In genomic region chr6:111743318-111743717, GRCh38 we compare ENCODE assay signal across 17 cellular contexts.
DNase-seq lines count a peak whose midpoint lies in the region; ATAC-seq lines count a peak whose summit lies in the region.
"Had no signal": no experiment of that assay in that cellular context is flagged by ENCODE, and none has a peak within 500 bp of the region (broad histone marks: within the 10 kb centered on the region; RNA-seq: fewer than 3 reads in every experiment).

No MANE protein-coding gene starts in this region.

- H3K9ac ChIP-seq in mesenchymal stem cell (ENCODE audit: low read length), result peak overlapping the region; percentile 77

- ATAC-seq in GM18511 (IDR thresholded peaks at IDR 0.05; ENCODE audit: unreplicated experiment), result no peak
- ATAC-seq: activated T-helper 17 cell treated with anti-CD3 and anti-CD28 coated beads, Interleukin-2, amount 50 U/mL, for 72 hours had no signal

- no peak overlapping the region for H3K23ac ChIP-seq in mesenchymal stem cell (ENCODE audit: low read length in 2 of 2)

- H2BK120ac ChIP-seq in mesenchymal stem cell (ENCODE audit: low read depth, low read length), result no peak overlapping the region

- no peak overlapping the region for H2BK15ac ChIP-seq in mesenchymal stem cell (ENCODE audit: low read depth, poor library complexity, severe bottlenecking)

- no peak overlapping the region for H3K4me3 Mint-ChIP-seq in activated naive CD8-positive, alpha-beta T cell
- no peak overlapping the region for H3K4me3 Mint-ChIP-seq in activated naive CD8-positive, alpha-beta T cell treated with anti-CD3 and anti-CD28 coated beads for 36 hours
- H3K4me3 Mint-ChIP-seq: activated T-helper 17 cell treated with anti-CD3 and anti-CD28 coated beads, Interleukin-2, amount 50 U/mL, for 72 hours had no signal

- peaks cover 8% of the 10 kb centered on the region for H3K4me1 ChIP-seq in mesenchymal stem cell (ENCODE audit: control insufficient read depth, insufficient read depth, low read depth, low read length)

- no peak overlapping the region for H3K4me2 ChIP-seq in mesenchymal stem cell (ENCODE audit: low read length, poor library complexity, severe bottlenecking)
- H3K4me2 ChIP-seq: PC-9 had no signal

- no peak overlapping the region for H2AK5ac ChIP-seq in mesenchymal stem cell (ENCODE audit: low read length, severe bottlenecking)

- H2BK12ac ChIP-seq in mesenchymal stem cell (ENCODE audit: low read length in 2 of 2), result no peak overlapping the region

- no peak overlapping the region for H4K8ac ChIP-seq in mesenchymal stem cell (ENCODE audit: low read length)

- H3K27ac ChIP-seq in cingulate gyrus (ENCODE audit: low read depth, low read length), result peak overlapping the region; percentile 87
- no peak overlapping the region for H3K27ac ChIP-seq in mesenchymal stem cell (ENCODE audit: low read length, poor library complexity, severe bottlenecking)
- H3K27ac ChIP-seq in temporal lobe (ENCODE audit: low read depth, low read length), result peak overlapping the region; percentile 78
- H3K27ac ChIP-seq: PC-9 had no signal

- H3K4ac ChIP-seq in mesenchymal stem cell (ENCODE audit: low read depth in 1 of 2, low read length in 2 of 2), result no peak overlapping the region

- H3K27me3 ChIP-seq in mesenchymal stem cell (ENCODE audit: control insufficient read depth in 1 of 2, insufficient read depth in 1 of 2, low read length in 2 of 2), result no peaks in the 10 kb centered on the region
- H3K27me3 ChIP-seq: stomach had no signal

- H4K91ac ChIP-seq in mesenchymal stem cell (ENCODE audit: low read length), result no peak overlapping the region

- peak overlapping the region in 1 of 2 experiments; percentile 62 for H3K4me3 ChIP-seq in mesenchymal stem cell (ENCODE audit: insufficient read depth in 1 of 2, low read depth in 1 of 2, low read length in 2 of 2)
- H3K4me3 ChIP-seq: lung, PC-9, stomach had no signal

- no peak overlapping the region for H2BK5ac ChIP-seq in mesenchymal stem cell (ENCODE audit: low read depth, low read length, poor library complexity, severe bottlenecking)

- WGBS in mesenchymal stem cell, result 96% methylated on average over 4 of the region's 5 CpGs

- no peaks in the 10 kb centered on the region for H3K9me3 ChIP-seq in mesenchymal stem cell (ENCODE audit: control insufficient read depth, low read length)
- H3K9me3 ChIP-seq: stomach had no signal

- H3K18ac ChIP-seq in mesenchymal stem cell (ENCODE audit: low read depth in 1 of 2, low read length in 2 of 2), result no peak overlapping the region

- H3K79me1 ChIP-seq in mesenchymal stem cell (replicated peaks; ENCODE audit: low read length, poor library complexity, severe bottlenecking), result peaks cover 7% of the 10 kb centered on the region

- H2AFZ ChIP-seq in mesenchymal stem cell (ENCODE audit: low read depth, low read length), result no peak overlapping the region
- H2AFZ ChIP-seq: PC-9 had no signal

- peaks cover 43% of the 10 kb centered on the region for H3K36me3 Mint-ChIP-seq in activated naive CD8-positive, alpha-beta T cell
- peaks cover 80% of the 10 kb centered on the region for H3K36me3 Mint-ChIP-seq in activated naive CD8-positive, alpha-beta T cell treated with anti-CD3 and anti-CD28 coated beads for 36 hours

- no peak for DNase-seq in activated naive CD8-positive, alpha-beta T cell treated with anti-CD3 and anti-CD28 coated beads for 36 hours
- DNase-seq in mesenchymal stem cell (no peak), RKO (ENCODE audit: low spot score) (no peak), LoVo (ENCODE audit: low spot score) (no peak)
- DNase-seq: activated CD4-positive, alpha-beta T cell treated with anti-CD3 and anti-CD28 coated beads, Interleukin-2, amount 50 U/mL, for 48 hours; HCEC 1CT; KG1; NCI-H1105 treated with DMSO at 0.1 percent for 48 hours; NCI-H774; PC-9; stomach had no signal

- H3K4me1 Mint-ChIP-seq in activated naive CD8-positive, alpha-beta T cell (ENCODE audit: low read depth), result peaks cover 89% of the 10 kb centered on the region
- peaks cover 91% of the 10 kb centered on the region for H3K4me1 Mint-ChIP-seq in activated naive CD8-positive, alpha-beta T cell treated with anti-CD3 and anti-CD28 coated beads for 36 hours

- H3K27ac Mint-ChIP-seq in activated naive CD8-positive, alpha-beta T cell, result peak overlapping the region; percentile 41
- no peak overlapping the region for H3K27ac Mint-ChIP-seq in activated naive CD8-positive, alpha-beta T cell treated with anti-CD3 and anti-CD28 coated beads for 36 hours

- H3K9me3 Mint-ChIP-seq in activated naive CD8-positive, alpha-beta T cell (ENCODE audit: low read depth), result no peaks in the 10 kb centered on the region
- H3K9me3 Mint-ChIP-seq in activated naive CD8-positive, alpha-beta T cell treated with anti-CD3 and anti-CD28 coated beads for 36 hours, result no peaks in the 10 kb centered on the region
- H3K9me3 Mint-ChIP-seq: activated T-helper 17 cell treated with anti-CD3 and anti-CD28 coated beads, Interleukin-2, amount 50 U/mL, for 72 hours had no signal

- H3K14ac ChIP-seq in mesenchymal stem cell (ENCODE audit: low read length in 2 of 2), result no peak overlapping the region

- H3K27me3 Mint-ChIP-seq in activated naive CD8-positive, alpha-beta T cell, result no peaks in the 10 kb centered on the region
- no peaks in the 10 kb centered on the region for H3K27me3 Mint-ChIP-seq in activated naive CD8-positive, alpha-beta T cell treated with anti-CD3 and anti-CD28 coated beads for 36 hours
- H3K27me3 Mint-ChIP-seq: activated T-helper 17 cell treated with anti-CD3 and anti-CD28 coated beads, Interleukin-2, amount 50 U/mL, for 72 hours had no signal

- peaks cover 4 to 30% of the 10 kb centered on the region in 2 experiments for H3K36me3 ChIP-seq in mesenchymal stem cell (ENCODE audit: control insufficient read depth in 1 of 2, insufficient read depth in 2 of 2, low read depth in 1 of 2, low read length in 2 of 2)
- H3K36me3 ChIP-seq: stomach had no signal
